In the genomic region with DNA sequence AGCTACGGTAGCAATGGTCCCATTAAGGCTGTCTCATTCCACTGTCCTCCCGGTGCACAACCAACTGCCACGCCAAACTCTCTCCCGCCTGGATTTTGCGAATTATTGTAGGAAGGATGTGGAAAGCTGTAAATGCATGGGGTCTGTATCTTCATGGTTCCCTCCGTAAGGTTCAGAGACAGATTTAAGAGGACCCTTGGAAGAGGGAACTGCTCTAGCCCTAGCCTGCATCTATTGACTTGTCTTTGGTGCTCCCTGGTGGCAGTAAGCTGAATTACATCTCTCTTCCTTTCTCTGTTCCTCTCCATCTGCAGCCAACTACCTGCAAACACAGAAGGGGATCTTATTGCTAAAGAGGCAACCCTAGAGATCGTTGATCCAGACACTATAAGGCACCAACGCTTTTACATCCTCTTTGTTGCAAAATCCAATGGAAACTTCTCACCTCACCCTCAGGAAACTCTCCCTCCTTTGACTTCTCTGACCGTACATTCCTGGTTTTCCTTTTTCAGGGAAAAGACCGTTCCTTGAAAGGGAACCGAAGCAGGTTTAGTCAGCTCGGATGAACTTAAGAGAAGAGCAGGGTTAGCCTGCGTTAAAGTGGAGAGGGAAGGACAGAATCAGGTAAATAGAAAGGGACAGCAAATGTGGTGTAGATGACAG, we compare ENCODE assay signal across 1 cellular context.
TF ChIP-seq lines count a peak whose summit lies in the region.

No MANE protein-coding gene starts in this region.

TF ChIP-seq in SK-N-SH, 30 proteins besides CTCF, POLR2A, EP300 and RAD21 (continued from another document):
- TF ChIP-seq, protein P1, sequence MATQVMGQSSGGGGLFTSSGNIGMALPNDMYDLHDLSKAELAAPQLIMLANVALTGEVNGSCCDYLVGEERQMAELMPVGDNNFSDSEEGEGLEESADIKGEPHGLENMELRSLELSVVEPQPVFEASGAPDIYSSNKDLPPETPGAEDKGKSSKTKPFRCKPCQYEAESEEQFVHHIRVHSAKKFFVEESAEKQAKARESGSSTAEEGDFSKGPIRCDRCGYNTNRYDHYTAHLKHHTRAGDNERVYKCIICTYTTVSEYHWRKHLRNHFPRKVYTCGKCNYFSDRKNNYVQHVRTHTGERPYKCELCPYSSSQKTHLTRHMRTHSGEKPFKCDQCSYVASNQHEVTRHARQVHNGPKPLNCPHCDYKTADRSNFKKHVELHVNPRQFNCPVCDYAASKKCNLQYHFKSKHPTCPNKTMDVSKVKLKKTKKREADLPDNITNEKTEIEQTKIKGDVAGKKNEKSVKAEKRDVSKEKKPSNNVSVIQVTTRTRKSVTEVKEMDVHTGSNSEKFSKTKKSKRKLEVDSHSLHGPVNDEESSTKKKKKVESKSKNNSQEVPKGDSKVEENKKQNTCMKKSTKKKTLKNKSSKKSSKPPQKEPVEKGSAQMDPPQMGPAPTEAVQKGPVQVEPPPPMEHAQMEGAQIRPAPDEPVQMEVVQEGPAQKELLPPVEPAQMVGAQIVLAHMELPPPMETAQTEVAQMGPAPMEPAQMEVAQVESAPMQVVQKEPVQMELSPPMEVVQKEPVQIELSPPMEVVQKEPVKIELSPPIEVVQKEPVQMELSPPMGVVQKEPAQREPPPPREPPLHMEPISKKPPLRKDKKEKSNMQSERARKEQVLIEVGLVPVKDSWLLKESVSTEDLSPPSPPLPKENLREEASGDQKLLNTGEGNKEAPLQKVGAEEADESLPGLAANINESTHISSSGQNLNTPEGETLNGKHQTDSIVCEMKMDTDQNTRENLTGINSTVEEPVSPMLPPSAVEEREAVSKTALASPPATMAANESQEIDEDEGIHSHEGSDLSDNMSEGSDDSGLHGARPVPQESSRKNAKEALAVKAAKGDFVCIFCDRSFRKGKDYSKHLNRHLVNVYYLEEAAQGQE (IDR thresholded peaks at IDR 0.05; ENCODE audit: low read depth, low read length): no peak
- TF ChIP-seq GATA2 (CRISPR knock-in tag; IDR thresholded peaks at IDR 0.05): no peak
- TF ChIP-seq RCOR1 (IDR thresholded peaks at IDR 0.05; ENCODE audit: low read length): no peak
- no peak for TF ChIP-seq MXI1 (IDR thresholded peaks at IDR 0.05; ENCODE audit: low read depth, low read length)
- TF ChIP-seq FOSL2 (IDR thresholded peaks at IDR 0.05; ENCODE audit: borderline replicate concordance, low read depth): no peak
